In the genomic region with DNA sequence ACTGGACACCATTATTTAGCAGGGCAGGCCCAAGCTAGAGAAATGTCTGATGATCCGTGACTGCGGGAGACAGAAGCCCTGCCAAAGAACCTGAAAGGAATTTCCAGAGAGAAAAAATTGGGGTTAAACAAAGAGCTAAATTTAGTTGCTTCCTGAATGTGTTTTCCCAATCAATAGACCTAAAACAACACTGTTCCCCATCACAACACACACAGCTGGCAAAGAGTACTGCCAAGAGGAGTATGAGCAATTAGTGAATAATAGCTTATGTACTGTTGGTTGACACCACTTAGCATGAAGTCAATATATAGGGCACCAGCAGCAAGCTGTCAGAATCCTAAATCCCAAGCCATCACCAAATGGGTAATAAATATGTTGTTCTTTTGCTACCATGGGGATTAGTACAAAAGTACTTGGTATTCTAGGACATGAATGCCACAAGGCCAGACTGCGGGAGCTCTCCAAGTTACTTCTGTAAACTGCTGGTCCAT, we compare ENCODE assay signal across 12 cellular contexts. TPM values are rescaled to one million over a fixed set of nuclear protein-coding genes. Genes with fewer than 3 reads are reported as not detected.
A peak's percentile ranks its signal among the peaks of the same experiment; 100 is the strongest.
DNase-seq lines count a peak whose midpoint lies in the region; ATAC-seq lines count a peak whose summit lies in the region.
"Had no signal": no experiment of that assay in that cellular context is flagged by ENCODE, and none has a peak within 500 bp of the region (broad histone marks: within the 10 kb centered on the region; RNA-seq: fewer than 3 reads in every experiment).

No MANE protein-coding gene starts in this region.

- no peak overlapping the region for H3K14ac ChIP-seq in mesenchymal stem cell (ENCODE audit: low read length in 2 of 2)

- H3K18ac ChIP-seq in mesenchymal stem cell (ENCODE audit: low read depth in 1 of 2, low read length in 2 of 2) = no peak overlapping the region

- H2BK15ac ChIP-seq in mesenchymal stem cell (ENCODE audit: low read depth, poor library complexity, severe bottlenecking) = no peak overlapping the region

- no peak overlapping the region for H3K4me2 ChIP-seq in mesenchymal stem cell (ENCODE audit: low read length, poor library complexity, severe bottlenecking)

- H3K79me1 ChIP-seq in mesenchymal stem cell (replicated peaks; ENCODE audit: low read length, poor library complexity, severe bottlenecking) = peaks cover 45% of the 10 kb centered on the region

- no peak overlapping the region for H2BK5ac ChIP-seq in mesenchymal stem cell (ENCODE audit: low read depth, low read length, poor library complexity, severe bottlenecking)

- H3K9ac ChIP-seq in mesenchymal stem cell (ENCODE audit: low read length) = no peak overlapping the region

- no peak overlapping the region for H2AFZ ChIP-seq in mesenchymal stem cell (ENCODE audit: low read depth, low read length)

- H2BK12ac ChIP-seq in mesenchymal stem cell (ENCODE audit: low read length in 2 of 2) = no peak overlapping the region

- in situ Hi-C loops in Caki2 (cut with HindIII; ENCODE audit: low pct_unique_long_range_greater_than_20kb, low sequenced_read_pairs) = no loop called here

- H3K27me3 ChIP-seq in mesenchymal stem cell (ENCODE audit: control insufficient read depth in 1 of 2, insufficient read depth in 1 of 2, low read length in 2 of 2) = no peaks in the 10 kb centered on the region
- H3K27me3 ChIP-seq: tibial nerve had no signal

- H3K36me3 ChIP-seq in mesenchymal stem cell (ENCODE audit: control insufficient read depth in 1 of 2, insufficient read depth in 2 of 2, low read depth in 1 of 2, low read length in 2 of 2) = peaks cover 10 to 17% of the 10 kb centered on the region in 2 experiments

- H4K8ac ChIP-seq in mesenchymal stem cell (ENCODE audit: low read length) = no peak overlapping the region

- WGBS in mesenchymal stem cell = 100% methylated on average over 3 of the region's 3 CpGs

- DNase-seq in Caki2 (ENCODE audit: low read depth) (peak; percentile 37), NCI-H2029 treated with DMSO at 0.1 percent for 48 hours (lab: John Stamatoyannopoulos, UW) (peak; percentile 30), dermis blood vessel endothelial cell (peak; percentile 94), mesenchymal stem cell (no peak), NCI-H526 treated with DMSO at 0.1 percent for 48 hours (lab: John Stamatoyannopoulos, UW) (no peak), NCI-H82 (lab: John Stamatoyannopoulos, UW) (no peak)
- DNase-seq in activated CD4-positive, CD25-positive, alpha-beta regulatory T cell (lab: John Stamatoyannopoulos, UW) = no peak
- DNase-seq: CD8-positive, alpha-beta memory T cell; IMR-90 had no signal

- no peak for ATAC-seq in GM18870 (IDR thresholded peaks at IDR 0.05; ENCODE audit: unreplicated experiment)
- ATAC-seq: natural killer cell treated with Interleukin-12 subunit alpha and Interleukin-12 subunit beta and Interleukin-15 and Interleukin-18, amount 100 ng/mL, for 72 hours had no signal

- no peak overlapping the region for H2BK120ac ChIP-seq in mesenchymal stem cell (ENCODE audit: low read depth, low read length)

- H3K4ac ChIP-seq in mesenchymal stem cell (ENCODE audit: low read depth in 1 of 2, low read length in 2 of 2) = no peak overlapping the region

- no peak overlapping the region for H3K23ac ChIP-seq in mesenchymal stem cell (ENCODE audit: low read length in 2 of 2)

- peaks cover 4% of the 10 kb centered on the region for H3K4me1 ChIP-seq in mesenchymal stem cell (ENCODE audit: control insufficient read depth, insufficient read depth, low read depth, low read length)

- H4K91ac ChIP-seq in mesenchymal stem cell (ENCODE audit: low read length) = no peak overlapping the region

- H2AK5ac ChIP-seq in mesenchymal stem cell (ENCODE audit: low read length, severe bottlenecking) = no peak overlapping the region

- H3K9me3 ChIP-seq in mesenchymal stem cell (ENCODE audit: control insufficient read depth, low read length) = no peaks in the 10 kb centered on the region
- H3K9me3 ChIP-seq: tibial nerve had no signal

- peak overlapping the region; percentile 12 for H3K27ac ChIP-seq in mesenchymal stem cell (ENCODE audit: low read length, poor library complexity, severe bottlenecking)

- no peak overlapping the region for H3K4me3 ChIP-seq in mesenchymal stem cell (ENCODE audit: insufficient read depth in 1 of 2, low read depth in 1 of 2, low read length in 2 of 2)
- H3K4me3 ChIP-seq: tibial nerve had no signal

RNA-seq across cellular contexts. Expression of a gene that starts 35.7 kb away (rescaled TPM):
- total RNA-seq in Caki2 (2014; rRNA removed; shearing (Covaris generic); ENCODE audit: low replicate concordance) = 40.5 and 45.1 TPM in 2 replicates
- 68.3 and 81.5 TPM in 2 replicates for total RNA-seq in dermis blood vessel endothelial cell
- 65.2 TPM for polyA plus RNA-seq in mesenchymal stem cell (2013, experiment 1 of 2)
- polyA plus RNA-seq in mesenchymal stem cell (2013, experiment 2 of 2) = 61.1 TPM

RNA-seq across cellular contexts. Expression of a gene that starts 44.5 kb away (rescaled TPM):
- 26.0 and 31.8 TPM in 2 replicates for total RNA-seq in Caki2 (2014; rRNA removed; shearing (Covaris generic); ENCODE audit: low replicate concordance)
- total RNA-seq in dermis blood vessel endothelial cell = 21.4 and 31.4 TPM in 2 replicates
- polyA plus RNA-seq in mesenchymal stem cell (2013, experiment 1 of 2) = 19.1 TPM
- 20.8 TPM for polyA plus RNA-seq in mesenchymal stem cell (2013, experiment 2 of 2)

Comparison
In these comparisons a context has a peak if more than half of its experiments do, and no peak if none do; other contexts are left out.
1. DNase-seq: peak in Caki2 (single experiment), NCI-H2029 treated with DMSO at 0.1 percent for 48 hours (single experiment) and dermis blood vessel endothelial cell (single experiment); none in mesenchymal stem cell (single experiment), activated CD4-positive, CD25-positive, alpha-beta regulatory T cell (0 of 4), NCI-H526 treated with DMSO at 0.1 percent for 48 hours (single experiment) and NCI-H82 (single experiment).